ENCODE assay signal across 8 cellular contexts in the genomic region with DNA sequence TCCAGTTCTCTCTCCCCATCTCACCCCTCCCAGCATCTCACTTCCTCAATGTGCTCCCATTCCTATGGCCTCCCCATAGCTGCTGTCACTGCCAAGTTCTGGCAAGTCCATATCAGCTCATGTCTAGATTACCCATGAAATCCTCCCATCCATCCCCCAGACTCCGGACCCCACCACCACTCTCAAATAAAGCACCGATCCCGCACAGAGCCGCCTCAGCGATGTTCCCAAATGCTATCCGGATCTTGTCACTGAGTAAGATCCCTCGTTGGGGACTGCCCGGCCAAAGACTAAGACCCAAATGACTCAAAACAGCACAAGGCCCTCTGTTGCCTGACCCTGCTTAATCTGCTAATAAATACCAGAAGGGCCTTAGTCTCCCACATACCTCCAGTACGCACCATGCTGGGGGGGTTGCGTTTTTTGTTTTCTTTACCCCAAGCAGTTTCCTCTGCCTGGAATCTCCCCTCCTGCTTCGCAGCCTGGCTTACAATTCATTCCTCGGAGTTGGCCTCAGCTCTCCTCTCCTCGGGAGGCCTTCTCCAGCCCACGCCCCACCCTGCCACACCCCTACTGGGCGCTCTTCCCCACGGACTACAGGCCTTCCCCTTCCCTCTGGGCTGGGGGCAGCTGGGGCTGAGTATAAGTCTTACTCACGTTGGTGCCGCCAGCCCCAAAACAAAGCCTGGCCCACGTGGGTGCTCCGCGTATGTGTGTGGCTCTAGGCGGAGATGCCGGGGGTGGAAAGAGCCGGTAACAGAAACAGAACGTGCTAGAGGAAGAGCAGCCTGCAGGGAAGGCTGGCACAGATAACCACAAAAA. TPM values are rescaled to one million over a fixed set of nuclear protein-coding genes. Genes with fewer than 3 reads are reported as not detected.
DNase-seq lines count a peak whose midpoint lies in the region; ATAC-seq and TF ChIP-seq lines count a peak whose summit lies in the region.

No MANE protein-coding gene starts in this region.

- H3K27ac ChIP-seq in OCI-LY7 (ENCODE audit: low read depth, low read length, poor library complexity, severe bottlenecking) (no peak overlapping the region), psoas muscle (no peak overlapping the region)

- no peaks in the 10 kb centered on the region for H4K20me1 ChIP-seq in OCI-LY7 (ENCODE audit: insufficient read depth, low read length)

- intact Hi-C loops in OCI-LY7 (cut with micrococcal nuclease; ENCODE audit: unreplicated experiment) = loop anchor here (2.0 kb wide), 1 partner anchor 185 kb away; no protein-coding TSS in a partner anchor
- intact Hi-C loops in psoas muscle (cut with DNase I) = loop anchor here in 1 of 2 donors (5.0 to 10.0 kb wide), 2 partner anchors 141 to 184 kb away; no protein-coding TSS in a partner anchor

- TF ChIP-seq CTCF in OCI-LY7 (conservative IDR thresholded peaks at IDR 0.05; ENCODE audit: low read length) = no peak
- TF ChIP-seq CTCF in fibroblast of villous mesenchyme (IDR thresholded peaks at IDR 0.05; ENCODE audit: insufficient read depth, low read depth, low read length) = no peak
- TF ChIP-seq CTCF in psoas muscle (IDR thresholded peaks at IDR 0.05) = no peak

- no peak for ATAC-seq in psoas muscle
- no peak for ATAC-seq in HG02763 (IDR thresholded peaks at IDR 0.05; ENCODE audit: unreplicated experiment)
- ATAC-seq in GM18517 (IDR thresholded peaks at IDR 0.05; ENCODE audit: unreplicated experiment) = no peak

- H3K4me1 ChIP-seq in OCI-LY7 (ENCODE audit: insufficient read depth, low read length, poor library complexity, severe bottlenecking) = peaks cover 39% of the 10 kb centered on the region
- peaks cover 21% of the 10 kb centered on the region for H3K4me1 ChIP-seq in psoas muscle

- peak; percentile 95 for DNase-seq in Caki2 (ENCODE audit: low read depth)
- no peak for DNase-seq in OCI-LY7 (ENCODE audit: low spot score)
- peak; percentile 89 for DNase-seq in activated effector memory CD4-positive, alpha-beta T cell treated with anti-CD3 and anti-CD28 coated beads, Interleukin-2, amount 50 U/mL, for 16 hours
- peak; percentile 75 for DNase-seq in fibroblast of villous mesenchyme (ENCODE audit: low read depth)
- DNase-seq in psoas muscle = peak; percentile 38 to 56
- DNase-seq in HuH-7 (ENCODE audit: low spot score) = no peak

- H3K4me3 ChIP-seq in OCI-LY7 (ENCODE audit: low read depth, low read length, poor library complexity, severe bottlenecking) (no peak overlapping the region), fibroblast of villous mesenchyme (ENCODE audit: low read depth, low read length) (peak overlapping the region; percentile 68), psoas muscle (peak overlapping the region; percentile 86)

- no peaks in the 10 kb centered on the region for H3K9me3 ChIP-seq in OCI-LY7 (ENCODE audit: low read length)
- H3K9me3 ChIP-seq in psoas muscle = no peaks in the 10 kb centered on the region

- H3K27me3 ChIP-seq in psoas muscle (ENCODE audit: insufficient read depth in 3 of 3, low read length in 2 of 3) = peaks cover 0 to 19% (median 2%) of the 10 kb centered on the region in 3 donors

- in situ Hi-C loops in Caki2 (cut with HindIII; ENCODE audit: low pct_unique_long_range_greater_than_20kb, low sequenced_read_pairs) = no loop called here

- CTCF ChIA-PET in OCI-LY7 (lab: Charles Lee; ENCODE audit: unreplicated experiment) = no interaction called here

- H2AFZ ChIP-seq in OCI-LY7 (ENCODE audit: low read length) = no peak overlapping the region

- no peaks in the 10 kb centered on the region for H3K79me2 ChIP-seq in OCI-LY7 (ENCODE audit: insufficient read depth, low read depth, low read length)

- POLR2A ChIA-PET in OCI-LY7 (lab: Charles Lee) = interaction anchor here (0.6 to 1.2 kb wide), 2 partner anchors 13 to 871 kb away, joined by 5 to 6 read pairs; no protein-coding TSS in a partner anchor

- peak overlapping the region; percentile 75; the same call in 1 of the 2 replicates for H3K4me2 ChIP-seq in OCI-LY7 (ENCODE audit: low read length)

- WGBS in psoas muscle, 3 donors = 66 to 74% (median 73%) methylated on average over 25 of the region's 25 CpGs

- no peaks in the 10 kb centered on the region for H3K9me2 ChIP-seq in OCI-LY7 (ENCODE audit: insufficient read depth, low read length)

- no TSS peak for BruUV-seq in OCI-LY7 (replicated peaks; lab: Mats Ljungman, UMichigan)

- no peaks in the 10 kb centered on the region for H3K36me3 ChIP-seq in OCI-LY7 (ENCODE audit: insufficient read depth, low read length)
- no peaks in the 10 kb centered on the region for H3K36me3 ChIP-seq in psoas muscle (ENCODE audit: insufficient read depth in 1 of 2, low read depth in 1 of 2)

RNA-seq across cellular contexts. Expression of gene DUSP5, which starts 1.8 kb away (rescaled TPM):
- 24.0 and 29.1 TPM in 2 replicates for total RNA-seq in Caki2 (2014; rRNA removed; shearing (Covaris generic); ENCODE audit: low replicate concordance)
- total RNA-seq in OCI-LY7 (2014; rRNA removed; shearing (Covaris generic)) = 0.06 and 0.08 TPM in 2 replicates
- total RNA-seq in OCI-LY7 (2022) = 0.28 and 0.97 TPM in 2 replicates
- total RNA-seq in fibroblast of villous mesenchyme = 10.0 and 42.3 TPM in 2 replicates
- total RNA-seq in psoas muscle = 1 to 10 TPM; 1.3 to 2.9 (median 2.4) TPM
- polyA plus RNA-seq in psoas muscle = 10 to 100 TPM in 1 of 3 donors, 1 to 10 TPM in 2; 1.2 to 77.5 (median 1.9) TPM

Comparison
In these comparisons a context has a peak if more than half of its experiments do, and no peak if none do; other contexts are left out.
1. DNase-seq: peak in Caki2 (single experiment), activated effector memory CD4-positive, alpha-beta T cell treated with anti-CD3 and anti-CD28 coated beads, Interleukin-2, amount 50 U/mL, for 16 hours (single experiment), fibroblast of villous mesenchyme (single experiment) and psoas muscle (2 of 2); none in OCI-LY7 (single experiment) and HuH-7 (single experiment).